In the genomic region with DNA sequence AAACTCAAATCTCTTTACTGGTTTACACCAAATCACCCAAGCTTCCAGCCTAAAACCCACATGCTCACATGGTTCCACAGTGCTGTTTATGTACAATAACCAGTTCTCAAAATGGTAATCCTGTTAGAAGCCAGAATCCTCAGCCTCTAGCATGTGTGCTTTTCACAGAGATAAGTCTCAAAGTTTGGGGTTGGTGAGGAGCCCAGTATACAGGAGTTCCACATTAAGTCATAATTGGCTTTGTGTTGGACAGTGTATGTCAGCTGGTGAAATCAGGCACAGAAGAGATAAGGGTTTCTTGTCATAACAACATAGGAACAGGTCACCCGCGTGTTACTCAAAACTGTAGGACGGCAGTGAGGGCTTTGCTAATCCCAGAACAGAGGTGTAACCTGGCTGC, we compare ENCODE assay signal across 38 cellular contexts. TPM values are rescaled to one million over a fixed set of nuclear protein-coding genes. Genes with fewer than 3 reads are reported as not detected.
"Had no signal": no experiment of that assay in that cellular context is flagged by ENCODE, and none has a peak within 500 bp of the region (broad histone marks: within the 10 kb centered on the region; RNA-seq: fewer than 3 reads in every experiment).

A gene with protein sequence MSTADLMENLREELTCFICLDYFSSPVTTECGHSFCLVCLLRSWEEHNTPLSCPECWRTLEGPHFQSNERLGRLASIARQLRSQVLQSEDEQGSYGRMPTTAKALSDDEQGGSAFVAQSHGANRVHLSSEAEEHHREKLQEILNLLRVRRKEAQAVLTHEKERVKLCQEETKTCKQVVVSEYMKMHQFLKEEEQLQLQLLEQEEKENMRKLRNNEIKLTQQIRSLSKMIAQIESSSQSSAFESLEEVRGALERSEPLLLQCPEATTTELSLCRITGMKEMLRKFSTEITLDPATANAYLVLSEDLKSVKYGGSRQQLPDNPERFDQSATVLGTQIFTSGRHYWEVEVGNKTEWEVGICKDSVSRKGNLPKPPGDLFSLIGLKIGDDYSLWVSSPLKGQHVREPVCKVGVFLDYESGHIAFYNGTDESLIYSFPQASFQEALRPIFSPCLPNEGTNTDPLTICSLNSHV (plus strand): TSS at position 301 of the 400 bp plus-strand sequence. CDS start 118 bp downstream, outside the sequence.

- H3K4me3 Mint-ChIP-seq: activated B cell treated with CpG ODN at 0.5 μM for 24 hours; activated CD8-positive, alpha-beta T cell treated with anti-CD3 and anti-CD28 coated beads for 36 hours; activated naive CD8-positive, alpha-beta T cell; activated T-cell treated with anti-CD3 and anti-CD28 coated beads, Interleukin-2, amount 50 U/mL, for 4 hours; activated T-helper 17 cell treated with anti-CD3 and anti-CD28 coated beads, Interleukin-2, amount 50 U/mL, for 72 hours; central memory CD8-positive, alpha-beta T cell; dendritic cell treated with granulocyte-macrophage colony-stimulating factor and Interleukin-4, amounts not matched to agents 40 ng/mL and 50 ng/mL, for 4 days; endodermal cell; T-cell; T-helper 17 cell; T-helper 2 cell treated with Interferon-gamma antibody and Interleukin-4, amounts not matched to agents 5 μg/mL and 100 μg/mL, for 36 hours had no signal

- H3K27me3 Mint-ChIP-seq: activated B cell treated with CpG ODN at 0.5 μM for 24 hours; activated CD8-positive, alpha-beta T cell treated with anti-CD3 and anti-CD28 coated beads for 36 hours; activated naive CD8-positive, alpha-beta T cell; activated T-helper 17 cell treated with anti-CD3 and anti-CD28 coated beads, Interleukin-2, amount 50 U/mL, for 72 hours; central memory CD8-positive, alpha-beta T cell; dendritic cell treated with granulocyte-macrophage colony-stimulating factor and Interleukin-4, amounts not matched to agents 40 ng/mL and 50 ng/mL, for 4 days; T-cell; T-helper 17 cell had no signal

- H3K4me1 Mint-ChIP-seq: activated B cell treated with CpG ODN at 0.5 μM for 24 hours; activated T-helper 17 cell treated with anti-CD3 and anti-CD28 coated beads, Interleukin-2, amount 50 U/mL, for 72 hours; central memory CD8-positive, alpha-beta T cell; endodermal cell; T-cell; T-helper 17 cell had no signal

- ATAC-seq: activated CD4-positive, CD25-positive, alpha-beta regulatory T cell treated with anti-CD3 and anti-CD28 coated beads, Interleukin-2, amount 50 U/mL, for 24 hours; activated CD8-positive, alpha-beta T cell treated with anti-CD3 and anti-CD28 coated beads for 36 hours; activated T-cell treated with anti-CD3 and anti-CD28 coated beads, Interleukin-2, amount 50 U/mL, for 4 hours; activated T-helper 17 cell treated with anti-CD3 and anti-CD28 coated beads, Interleukin-2, amount 50 U/mL, for 72 hours; gastroesophageal sphincter; T-cell; T-helper 17 cell had no signal

- H3K36me3 Mint-ChIP-seq: activated naive CD8-positive, alpha-beta T cell; T-cell had no signal

- H3K4me3 ChIP-seq: coronary artery, dorsolateral prefrontal cortex, esophagus muscularis mucosa, gastroesophageal sphincter had no signal

- H3K9me3 Mint-ChIP-seq: activated T-cell treated with anti-CD3 and anti-CD28 coated beads, Interleukin-2, amount 50 U/mL, for 4 hours; central memory CD8-positive, alpha-beta T cell; endodermal cell had no signal

- H3K27me3 ChIP-seq: brain microvascular endothelial cell, gastroesophageal sphincter had no signal

- FAIRE-seq: astrocyte had no signal

- H3K27ac Mint-ChIP-seq: activated B cell treated with CpG ODN at 0.5 μM for 24 hours; activated CD8-positive, alpha-beta T cell treated with anti-CD3 and anti-CD28 coated beads for 36 hours; activated naive CD8-positive, alpha-beta T cell; activated T-helper 17 cell treated with anti-CD3 and anti-CD28 coated beads, Interleukin-2, amount 50 U/mL, for 72 hours; dendritic cell treated with granulocyte-macrophage colony-stimulating factor and Interleukin-4, amounts not matched to agents 40 ng/mL and 50 ng/mL, for 4 days; endodermal cell; T-cell; T-helper 17 cell; T-helper 2 cell treated with Interferon-gamma antibody and Interleukin-4, amounts not matched to agents 5 μg/mL and 100 μg/mL, for 36 hours had no signal

- H3K4me1 ChIP-seq: esophagus muscularis mucosa, gastroesophageal sphincter had no signal

- DNase-seq: activated B cell treated with CpG ODN at 0.5 μM for 24 hours; activated CD4-positive, alpha-beta T cell treated with anti-CD3 and anti-CD28 coated beads for 48 hours; activated CD4-positive, alpha-beta T cell treated with anti-CD3 and anti-CD28 coated beads, Interleukin-2, amount 50 U/mL, for 1 hour; activated CD4-positive, alpha-beta T cell treated with anti-CD3 and anti-CD28 coated beads, Interleukin-2, amount 50 U/mL, for 48 hours; activated CD8-positive, alpha-beta memory T cell treated with anti-CD3 and anti-CD28 coated beads for 24 hours; activated CD8-positive, alpha-beta T cell treated with anti-CD3 and anti-CD28 coated beads for 36 hours; activated effector memory CD4-positive, alpha-beta T cell treated with Interleukin-2 at 50 U/mL for 16 hours; activated gamma-delta T cell treated with Interleukin-2 at 50 U/mL for 16 hours; activated naive CD4-positive, alpha-beta T cell treated with anti-CD3 and anti-CD28 coated beads, Interleukin-2, amount 50 U/mL, for 16 hours; activated naive CD4-positive, alpha-beta T cell treated with Interleukin-2 at 50 U/mL for 16 hours; activated T-cell treated with anti-CD3 and anti-CD28 coated beads, Interleukin-2, amount 50 U/mL, for 4 hours; amniotic stem cell; anterior cingulate cortex; dorsolateral prefrontal cortex; effector memory CD4-positive, alpha-beta T cell; endodermal cell; erythroblast; foreskin melanocyte; T-cell; T-helper 17 cell; T1000; WERI-Rb-1 had no signal

- H3K9me3 ChIP-seq: esophagus muscularis mucosa, gastroesophageal sphincter had no signal

- H3K27ac ChIP-seq: brain microvascular endothelial cell, coronary artery, dorsolateral prefrontal cortex, esophagus muscularis mucosa, gastroesophageal sphincter, WERI-Rb-1 had no signal

- H3K36me3 ChIP-seq: brain microvascular endothelial cell, esophagus muscularis mucosa, gastroesophageal sphincter, WERI-Rb-1 had no signal

RNA-seq across cellular contexts. Expression of the gene that starts here (rescaled TPM):
- total RNA-seq: activated B cell treated with CpG ODN at 0.5 μM for 24 hours; activated CD8-positive, alpha-beta T cell treated with anti-CD3 and anti-CD28 coated beads for 36 hours; activated T-cell treated with anti-CD3 and anti-CD28 coated beads, Interleukin-2, amount 50 U/mL, for 4 hours; activated T-helper 17 cell treated with anti-CD3 and anti-CD28 coated beads, Interleukin-2, amount 50 U/mL, for 72 hours; astrocyte; bronchial epithelial cell; cardiac septum; cerebellum; dorsolateral prefrontal cortex; endodermal cell; esophagus muscularis mucosa; fibroblast of villous mesenchyme; gastroesophageal sphincter; T-cell; T-helper 17 cell had no signal
- polyA plus RNA-seq: adipose tissue had no signal
